In the genomic region with DNA sequence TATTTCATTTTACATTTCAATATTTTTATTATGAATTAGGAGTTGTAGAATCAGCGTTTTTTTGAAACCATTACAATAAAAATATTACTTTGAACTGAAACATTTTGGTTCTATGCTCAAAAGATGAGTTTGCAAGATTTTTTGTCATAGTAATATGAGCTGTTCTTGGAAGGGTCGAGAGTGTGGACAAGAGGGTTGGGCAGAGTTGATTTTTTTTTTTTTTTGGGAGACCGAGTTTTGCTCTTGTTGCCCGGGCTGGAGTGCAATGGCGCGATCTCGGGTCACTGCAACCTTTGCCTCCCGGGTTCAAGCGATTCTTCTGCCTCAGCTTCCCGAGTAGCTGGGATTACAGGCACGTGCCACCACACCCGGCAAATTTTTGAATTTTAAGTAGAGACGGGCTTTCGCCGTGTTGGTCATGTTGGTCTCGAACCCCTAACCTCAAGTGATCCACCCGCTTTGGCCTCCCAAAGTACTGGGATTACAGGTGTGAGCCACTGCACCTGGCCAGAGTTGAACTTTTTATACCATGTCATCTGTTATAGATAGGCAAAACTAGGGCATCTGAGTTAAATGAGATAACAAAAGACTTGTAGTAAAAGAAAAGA, we compare ENCODE assay signal across 14 cellular contexts. TPM values are rescaled to one million over a fixed set of nuclear protein-coding genes. Genes with fewer than 3 reads are reported as not detected.
DNase-seq lines count a peak whose midpoint lies in the region; ATAC-seq, FAIRE-seq and TF ChIP-seq lines count a peak whose summit lies in the region.
"Had no signal": no experiment of that assay in that cellular context is flagged by ENCODE, and none has a peak within 500 bp of the region (broad histone marks: within the 10 kb centered on the region; RNA-seq: fewer than 3 reads in every experiment).

No MANE protein-coding gene starts in this region.

- DNase-seq in A673 (ENCODE audit: low spot score) = no peak
- DNase-seq in CD4-positive, alpha-beta T cell = no peak
- DNase-seq in PC-9 = no peak
- DNase-seq in hepatocyte (ENCODE audit: low spot score) = no peak
- DNase-seq in RWPE1 (ENCODE audit: low spot score) = no peak
- no peak for DNase-seq in pancreas
- DNase-seq: activated CD4-positive, alpha-beta T cell treated with anti-CD3 and anti-CD28 coated beads, Interleukin-2, amount 50 U/mL, for 4 hours; head of caudate nucleus; NCI-H2171 treated with DMSO at 0.1 percent for 48 hours; stomach had no signal

- H4K20me1 ChIP-seq in PC-9 (ENCODE audit: insufficient read depth) = peaks cover 3% of the 10 kb centered on the region; the same call in 1 of the 2 replicates
- H4K20me1 ChIP-seq in hepatocyte (ENCODE audit: insufficient read depth, poor library complexity, severe bottlenecking) = peaks cover 14% of the 10 kb centered on the region

- peak overlapping the region; percentile 73 for H3K27ac Mint-ChIP-seq in CD4-positive, alpha-beta T cell

- H3K4me3 ChIP-seq in A673 (ENCODE audit: low read depth, low read length, poor library complexity, severe bottlenecking) = no peak overlapping the region
- no peak overlapping the region for H3K4me3 ChIP-seq in PC-9
- no peak overlapping the region for H3K4me3 ChIP-seq in hepatocyte
- no peak overlapping the region for H3K4me3 ChIP-seq in pancreas
- H3K4me3 ChIP-seq: stomach had no signal

- H3K79me2 ChIP-seq in PC-9 (ENCODE audit: low read depth) (peaks cover 84% of the 10 kb centered on the region), hepatocyte (peaks cover 79% of the 10 kb centered on the region)

- no peak for FAIRE-seq in pancreas (lab: Jason Lieb, UNC)
- FAIRE-seq: H1 had no signal

- H3K4me3 Mint-ChIP-seq in CD4-positive, alpha-beta T cell = peak overlapping the region; percentile 76

- no peaks in the 10 kb centered on the region for H3K27me3 ChIP-seq in A673 (replicated peaks; ENCODE audit: insufficient read depth, low read depth, low read length, poor library complexity)
- H3K27me3 ChIP-seq in CD4-positive, alpha-beta T cell (ENCODE audit: control insufficient read depth, insufficient read depth, low read length) = no peaks in the 10 kb centered on the region
- H3K27me3 ChIP-seq in PC-9 (ENCODE audit: insufficient read depth, low read depth) = no peaks in the 10 kb centered on the region
- no peaks in the 10 kb centered on the region for H3K27me3 ChIP-seq in hepatocyte
- H3K27me3 ChIP-seq in pancreas = no peaks in the 10 kb centered on the region
- H3K27me3 ChIP-seq: stomach had no signal

- H3K4me1 Mint-ChIP-seq in CD4-positive, alpha-beta T cell (ENCODE audit: low read depth) = peaks cover 59% of the 10 kb centered on the region

- no peaks in the 10 kb centered on the region for H3K27me3 Mint-ChIP-seq in CD4-positive, alpha-beta T cell

- BruUV-seq in A673 (replicated peaks; lab: Mats Ljungman, UMichigan) (no TSS peak), PC-9 (replicated peaks; lab: Mats Ljungman, UMichigan) (no TSS peak)

- H3K9me2 ChIP-seq in PC-9 (ENCODE audit: insufficient read depth) = no peaks in the 10 kb centered on the region
- no peaks in the 10 kb centered on the region for H3K9me2 ChIP-seq in hepatocyte (replicated peaks; ENCODE audit: insufficient read depth)

- H2AFZ ChIP-seq in PC-9 (no peak overlapping the region), hepatocyte (no peak overlapping the region)

- H3K36me3 ChIP-seq in A673 (ENCODE audit: insufficient read depth, low read length, poor library complexity, severe bottlenecking) (peaks cover 32% of the 10 kb centered on the region), PC-9 (ENCODE audit: low read depth) (peaks cover 25% of the 10 kb centered on the region; the same call in 1 of the 2 replicates), hepatocyte (replicated peaks; ENCODE audit: insufficient read depth, low read depth) (no peaks in the 10 kb centered on the region), pancreas (peaks cover 0 to 12% (median 11%) of the 10 kb centered on the region in 3 donors)

- no peaks in the 10 kb centered on the region for H3K9me3 Mint-ChIP-seq in CD4-positive, alpha-beta T cell

- CTCF ChIA-PET in A673 (lab: Charles Lee) (no interaction called here), PC-9 (lab: Charles Lee) (no interaction called here), RWPE1 (lab: Yijun Ruan, JAX) (interaction anchor here (0.6 kb wide), 1 partner anchor 39 kb away, joined by 9 read pairs; no protein-coding TSS in a partner anchor)
- CTCF ChIA-PET in CD4-positive, alpha-beta T cell (lab: Charles Lee) = no interaction called here

- peaks cover 12% of the 10 kb centered on the region for H3F3A ChIP-seq in PC-9 (ENCODE audit: insufficient read depth, low read depth)

- H3K9me3 ChIP-seq in A673 (ENCODE audit: low read depth, low read length, poor library complexity, severe bottlenecking) = no peaks in the 10 kb centered on the region
- no peaks in the 10 kb centered on the region for H3K9me3 ChIP-seq in CD4-positive, alpha-beta T cell (ENCODE audit: control insufficient read depth, low read length)
- H3K9me3 ChIP-seq in PC-9 (ENCODE audit: insufficient read depth, low read depth) = no peaks in the 10 kb centered on the region
- H3K9me3 ChIP-seq in hepatocyte (ENCODE audit: low read depth) = no peaks in the 10 kb centered on the region
- H3K9me3 ChIP-seq in pancreas = no peaks in the 10 kb centered on the region
- H3K9me3 ChIP-seq: stomach had no signal

- H3K4me2 ChIP-seq in PC-9 = peak overlapping the region; percentile 92; the same call in 1 of the 2 replicates
- H3K4me2 ChIP-seq in hepatocyte = peak overlapping the region; percentile 2

- H3K27ac ChIP-seq in A673 (ENCODE audit: low read depth, low read length, poor library complexity, severe bottlenecking) (peak overlapping the region; percentile 4), PC-9 (no peak overlapping the region), hepatocyte (no peak overlapping the region), RWPE1 (no peak overlapping the region), pancreas (no peak overlapping the region)
- no peak overlapping the region for H3K27ac ChIP-seq in CD4-positive, alpha-beta T cell (ENCODE audit: low read depth, low read length)

- intact Hi-C loops in A673 (cut with micrococcal nuclease; ENCODE audit: unreplicated experiment) (no loop called here), PC-9 (cut with micrococcal nuclease; ENCODE audit: unreplicated experiment) (no loop called here), pancreas (cut with DNase I) (no loop called here)
- intact Hi-C loops in CD4-positive, alpha-beta T cell (cut with DNase I, micrococcal nuclease) = loop anchor here in 1 of 2 experiments (1.0 to 10.0 kb wide), 4 partner anchors 18 to 1521 kb away; a partner anchor contains a TSS

- TF ChIP-seq CTCF in A673 (conservative IDR thresholded peaks at IDR 0.05; ENCODE audit: low read depth, low read length) = no peak
- TF ChIP-seq CTCF in CD4-positive, alpha-beta T cell (IDR thresholded peaks at IDR 0.05) = no peak
- TF ChIP-seq CTCF in PC-9 (conservative IDR thresholded peaks at IDR 0.05) = no peak
- TF ChIP-seq CTCF in hepatocyte (IDR thresholded peaks at IDR 0.05; ENCODE audit: poor library complexity) = no peak
- TF ChIP-seq CTCF in RWPE1 (conservative IDR thresholded peaks at IDR 0.05; ENCODE audit: low read depth) = no peak
- TF ChIP-seq CTCF in pancreas (IDR thresholded peaks at IDR 0.05) = no peak

- WGBS in hepatocyte (ENCODE audit: low lambda C conversion rate, missing lambda C conversion rate) = 95% methylated on average over 17 of the region's 17 CpGs
- 89 to 91% methylated on average over 17 of the region's 17 CpGs for WGBS in pancreas, 2 donors

- POLR2A ChIA-PET in A673 (lab: Charles Lee; ENCODE audit: low non-redundant PET) = no interaction called here
- POLR2A ChIA-PET in CD4-positive, alpha-beta T cell (lab: Charles Lee) = interaction anchor here (1.1 to 3.7 kb wide), 3 partner anchors 12 to 37 kb away, joined by 4 to 26 read pairs (median 4); a partner anchor contains a TSS
- POLR2A ChIA-PET in PC-9 (lab: Charles Lee; ENCODE audit: unreplicated experiment) = no interaction called here
- POLR2A ChIA-PET in RWPE1 (lab: Yijun Ruan, JAX; ENCODE audit: low non-redundant PET) = no interaction called here

- ATAC-seq in CD4-positive, alpha-beta T cell (ENCODE audit: poor library complexity) = no peak
- ATAC-seq in GM18520 (IDR thresholded peaks at IDR 0.05; ENCODE audit: unreplicated experiment) (no peak), pancreas (no peak), HG02970 (IDR thresholded peaks at IDR 0.05; ENCODE audit: low FRiP score, unreplicated experiment) (no peak)
- ATAC-seq: sciatic nerve had no signal

- H3K36me3 Mint-ChIP-seq in CD4-positive, alpha-beta T cell (ENCODE audit: low read depth) = peaks cover 46% of the 10 kb centered on the region

- H3K4me1 ChIP-seq in A673 (ENCODE audit: insufficient read depth, low read length, poor library complexity, severe bottlenecking) (peaks cover 10% of the 10 kb centered on the region), PC-9 (replicated peaks; ENCODE audit: insufficient read depth) (peaks cover 23% of the 10 kb centered on the region), hepatocyte (ENCODE audit: insufficient read depth) (peaks cover 16% of the 10 kb centered on the region), pancreas (peaks cover 0 to 16% (median 12%) of the 10 kb centered on the region in 3 donors)

RNA-seq across cellular contexts. Expression of a gene that starts 3.3 kb away (rescaled TPM):
- total RNA-seq in A673 (2021) = 307 and 310 TPM in 2 replicates
- total RNA-seq in CD4-positive, alpha-beta T cell = 100 to 1,000 TPM; 140 to 146 TPM
- total RNA-seq in PC-9 (2021) = 154 and 156 TPM in 2 replicates
- 81.7 and 100 TPM in 2 replicates for total RNA-seq in hepatocyte
- polyA plus RNA-seq in hepatocyte = 79.6 and 100.0 TPM in 2 replicates
- 10 to 100 TPM; 23.0 to 35.2 (median 25.7) TPM for total RNA-seq in pancreas
- polyA plus RNA-seq in pancreas = 10 to 100 TPM; 14.0 to 34.7 TPM

RNA-seq across cellular contexts. Expression of a gene that starts 20.2 kb away (rescaled TPM):
- 39.6 and 40.1 TPM in 2 replicates for total RNA-seq in A673 (2021)
- 1 to 10 TPM; 8.5 to 9.6 TPM for total RNA-seq in CD4-positive, alpha-beta T cell
- 24.1 and 28.8 TPM in 2 replicates for total RNA-seq in PC-9 (2021)
- total RNA-seq in hepatocyte = 26.5 and 31.6 TPM in 2 replicates
- polyA plus RNA-seq in hepatocyte = 60.1 and 65.8 TPM in 2 replicates
- total RNA-seq in pancreas = 10 to 100 TPM in 5 of 6 donors, 1 to 10 TPM in 1; 9.9 to 19.9 (median 15.6) TPM
- polyA plus RNA-seq in pancreas = 10 to 100 TPM in 1 of 2 donors, 1 to 10 TPM in 1; 6.8 to 16.2 TPM
